Comparison of ENCODE assay signal across 9 cellular contexts in the genomic region with DNA sequence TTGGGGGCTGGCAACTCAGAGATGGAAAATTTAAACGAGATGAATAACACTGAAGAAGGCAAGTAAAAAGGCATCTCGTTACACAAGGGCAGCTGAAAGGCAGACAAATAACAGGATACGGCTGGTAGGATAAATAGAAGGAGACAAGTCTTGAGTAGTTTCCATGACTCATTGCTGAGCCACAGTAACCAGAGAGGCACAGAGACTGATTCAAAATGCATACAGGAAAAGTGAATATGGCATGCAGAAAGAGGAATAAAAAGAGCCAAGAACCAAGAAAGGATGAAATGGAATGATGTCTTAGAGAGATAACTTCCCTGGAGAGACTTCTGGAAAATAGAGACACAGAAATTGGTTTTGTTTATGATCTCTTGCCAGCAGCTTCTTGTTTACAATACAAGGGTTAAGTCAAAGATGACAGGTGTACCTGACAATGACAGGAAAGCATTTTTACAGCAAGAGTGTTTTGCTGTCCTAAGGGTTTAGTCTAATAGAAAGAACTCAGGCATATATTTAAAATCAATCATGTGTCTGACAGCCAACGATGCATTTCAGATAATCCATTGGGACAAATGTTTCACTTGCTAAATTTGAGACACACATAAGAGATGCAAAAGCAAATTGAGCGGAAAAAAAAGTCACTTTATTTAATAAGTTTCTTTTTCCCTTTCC.
DNase-seq lines count a peak whose midpoint lies in the region; ATAC-seq and TF ChIP-seq lines count a peak whose summit lies in the region.
"Had no signal": no experiment of that assay in that cellular context is flagged by ENCODE, and none has a peak within 500 bp of the region (broad histone marks: within the 10 kb centered on the region; RNA-seq: fewer than 3 reads in every experiment).

No MANE protein-coding gene starts in this region.

- ATAC-seq in HG02870 (IDR thresholded peaks at IDR 0.05; ENCODE audit: unreplicated experiment): no peak

- H3K9me3 Mint-ChIP-seq in HFFc6 (no peaks in the 10 kb centered on the region), glutamatergic neuron (ENCODE audit: unreplicated experiment) (peaks cover 4% of the 10 kb centered on the region)

- peaks cover 6% of the 10 kb centered on the region; the same call in 1 of the 2 replicates for H3K36me3 Mint-ChIP-seq in HFFc6 (ENCODE audit: low read depth)
- no peaks in the 10 kb centered on the region for H3K36me3 Mint-ChIP-seq in glutamatergic neuron (ENCODE audit: unreplicated experiment)

- H3K4me3 Mint-ChIP-seq in HFFc6 (peak overlapping the region; percentile 73), glutamatergic neuron (ENCODE audit: unreplicated experiment) (no peak overlapping the region)

- H3K27ac Mint-ChIP-seq in HFFc6 (peak overlapping the region; percentile 95), glutamatergic neuron (ENCODE audit: unreplicated experiment) (peak overlapping the region; percentile 11)

- H3K4me1 Mint-ChIP-seq in HFFc6 (ENCODE audit: low read depth) (peaks cover 74% of the 10 kb centered on the region), glutamatergic neuron (ENCODE audit: low read depth, unreplicated experiment) (peaks cover 22% of the 10 kb centered on the region)

- H3K27me3 Mint-ChIP-seq in HFFc6 (ENCODE audit: insufficient read depth): no peaks in the 10 kb centered on the region
- H3K27me3 Mint-ChIP-seq in glutamatergic neuron (ENCODE audit: unreplicated experiment): peaks cover 2% of the 10 kb centered on the region

- no peak for TF ChIP-seq CTCF in HFFc6 (IDR thresholded peaks at IDR 0.05)
- no peak for TF ChIP-seq CTCF in glutamatergic neuron (IDR thresholded peaks at IDR 0.05; ENCODE audit: partially characterized antibody, unreplicated experiment)

- DNase-seq in AG08396 (ENCODE audit: low spot score) (peak; percentile 61), HFFc6 (peak; percentile 94), SHP77 treated with DMSO at 0.1 percent for 48 hours (lab: John Stamatoyannopoulos, UW) (peak; percentile 70), glutamatergic neuron (no peak), medulla oblongata (ENCODE audit: extremely low spot score) (no peak), islet precursor cell (no peak), CD1c-positive myeloid dendritic cell (ENCODE audit: extremely low spot score) (no peak)
- DNase-seq: activated naive CD4-positive, alpha-beta T cell treated with anti-CD3 and anti-CD28 coated beads, Interleukin-2, amount 50 U/mL, for 16 hours had no signal

Comparison
In these comparisons a context has a peak if more than half of its experiments do, and no peak if none do; other contexts are left out.
1. DNase-seq: peak in AG08396 (single experiment), HFFc6 (single experiment) and SHP77 treated with DMSO at 0.1 percent for 48 hours (single experiment); none in glutamatergic neuron (single experiment), medulla oblongata (single experiment), islet precursor cell (single experiment) and CD1c-positive myeloid dendritic cell (single experiment).